ENCODE assay signal across 21 cellular contexts in the genomic region with DNA sequence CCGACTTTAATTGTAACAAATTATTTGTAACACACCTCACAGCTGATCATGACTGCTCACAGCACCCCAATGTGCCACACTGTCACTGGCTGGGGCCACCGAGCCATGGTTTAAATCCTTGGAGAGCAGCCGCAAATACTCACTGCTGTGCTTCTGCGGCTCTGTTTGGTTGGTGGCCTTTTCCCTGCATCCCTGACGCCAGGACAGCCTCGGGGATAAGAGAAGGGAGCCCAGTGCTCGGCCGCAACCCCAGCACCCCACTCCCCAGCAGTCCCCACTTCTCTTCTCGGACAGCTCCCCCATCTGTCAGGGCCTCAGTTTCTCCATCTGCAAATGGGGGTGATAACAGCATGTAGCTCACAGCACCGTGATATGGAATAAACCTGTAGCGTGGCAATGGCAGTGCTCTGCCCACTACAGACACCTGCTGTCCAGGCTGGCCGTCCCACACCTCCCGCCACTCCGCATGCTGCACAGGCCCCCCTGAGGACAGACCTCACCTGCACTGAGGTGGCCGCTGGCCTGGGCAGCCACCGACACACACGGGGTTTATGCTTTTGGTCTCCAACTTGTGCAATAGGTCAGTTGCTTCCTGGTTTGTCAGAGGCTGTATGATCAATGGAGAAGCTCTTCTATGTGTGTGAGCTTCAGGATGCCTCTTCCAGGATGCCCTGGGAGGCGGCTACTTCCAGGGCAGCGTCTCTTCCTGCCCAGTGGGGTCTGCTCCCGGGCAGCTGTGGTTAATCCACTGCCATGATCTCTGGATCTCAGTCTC.
DNase-seq lines count a peak whose midpoint lies in the region; ATAC-seq and TF ChIP-seq lines count a peak whose summit lies in the region.
"Had no signal": no experiment of that assay in that cellular context is flagged by ENCODE, and none has a peak within 500 bp of the region (broad histone marks: within the 10 kb centered on the region; RNA-seq: fewer than 3 reads in every experiment).

No MANE protein-coding gene starts in this region.

- H3K27ac ChIP-seq in right lobe of liver (no peak overlapping the region), testis (no peak overlapping the region)
- H3K27ac ChIP-seq: foreskin keratinocyte had no signal

- POLR2A ChIA-PET in activated naive CD8-positive, alpha-beta T cell treated with anti-CD3 and anti-CD28 coated beads, Interleukin-2, amount 10 ng/mL, durations not matched to agents 7 days and 5 days (lab: Charles Lee) = no interaction called here
- POLR2A ChIA-PET in WTC11 (lab: Charles Lee) = no interaction called here

- no peaks in the 10 kb centered on the region for H3K9me3 ChIP-seq in right lobe of liver
- H3K9me3 ChIP-seq in testis = no peaks in the 10 kb centered on the region

- ATAC-seq in activated naive CD8-positive, alpha-beta T cell treated with anti-CD3 and anti-CD28 coated beads, Interleukin-2, amount 10 ng/mL, durations not matched to agents 7 days and 5 days (ENCODE audit: low read depth) = no peak
- no peak for ATAC-seq in WTC11
- ATAC-seq in right lobe of liver = no peak
- ATAC-seq: foreskin keratinocyte had no signal

- no peaks in the 10 kb centered on the region for H3K27me3 ChIP-seq in right lobe of liver
- no peaks in the 10 kb centered on the region for H3K27me3 ChIP-seq in testis
- H3K27me3 ChIP-seq: foreskin keratinocyte had no signal

- H3K36me3 ChIP-seq in right lobe of liver = no peaks in the 10 kb centered on the region
- H3K36me3 ChIP-seq in testis (ENCODE audit: low read depth, missing control alignments) = no peaks in the 10 kb centered on the region

- intact Hi-C loops in right lobe of liver (cut with DNase I) = no loop called here
- intact Hi-C loops in testis (cut with DNase I; ENCODE audit: low total_unique reads) = no loop called here

- peaks cover 4% of the 10 kb centered on the region for H3K4me1 Mint-ChIP-seq in activated naive CD8-positive, alpha-beta T cell treated with anti-CD3 and anti-CD28 coated beads, Interleukin-2, amount 10 ng/mL, durations not matched to agents 7 days and 5 days
- peaks cover 5% of the 10 kb centered on the region for H3K4me1 Mint-ChIP-seq in activated naive CD8-positive, alpha-beta T cell treated with anti-CD3 and anti-CD28 coated beads for 36 hours
- H3K4me1 Mint-ChIP-seq in WTC11 = no peaks in the 10 kb centered on the region; the same call in 1 of the 2 replicates
- H3K4me1 Mint-ChIP-seq in activated naive CD4-positive, alpha-beta T cell treated with anti-CD3 and anti-CD28 coated beads, Interleukin-2, amount 10 ng/mL, durations not matched to agents 7 days and 5 days = peaks cover 7% of the 10 kb centered on the region

- H3K27ac Mint-ChIP-seq in activated naive CD8-positive, alpha-beta T cell treated with anti-CD3 and anti-CD28 coated beads, Interleukin-2, amount 10 ng/mL, durations not matched to agents 7 days and 5 days = no peak overlapping the region
- no peak overlapping the region for H3K27ac Mint-ChIP-seq in activated naive CD8-positive, alpha-beta T cell treated with anti-CD3 and anti-CD28 coated beads for 36 hours
- H3K27ac Mint-ChIP-seq in WTC11 = no peak overlapping the region
- no peak overlapping the region for H3K27ac Mint-ChIP-seq in activated naive CD4-positive, alpha-beta T cell treated with anti-CD3 and anti-CD28 coated beads, Interleukin-2, amount 10 ng/mL, durations not matched to agents 7 days and 5 days
- H3K27ac Mint-ChIP-seq: CD4-positive, alpha-beta T cell; HFFc6 had no signal

- TF ChIP-seq CTCF in WTC11 (IDR thresholded peaks at IDR 0.05) (no peak), right lobe of liver (IDR thresholded peaks at IDR 0.05) (no peak), testis (IDR thresholded peaks at IDR 0.05) (no peak), GM13976 (IDR thresholded peaks at IDR 0.05; ENCODE audit: borderline replicate concordance, control extremely low read depth, extremely low read depth, insufficient read depth, missing control alignments) (no peak)

- no peak for TF ChIP-seq POLR2A in right lobe of liver (IDR thresholded peaks at IDR 0.05)
- no peak for TF ChIP-seq POLR2A in testis (IDR thresholded peaks at IDR 0.05)

- H3K4me1 ChIP-seq in right lobe of liver (no peaks in the 10 kb centered on the region), testis (no peaks in the 10 kb centered on the region)
- H3K4me1 ChIP-seq: foreskin keratinocyte had no signal

- H3K9me3 Mint-ChIP-seq in activated naive CD8-positive, alpha-beta T cell treated with anti-CD3 and anti-CD28 coated beads, Interleukin-2, amount 10 ng/mL, durations not matched to agents 7 days and 5 days = no peaks in the 10 kb centered on the region
- H3K9me3 Mint-ChIP-seq in activated naive CD8-positive, alpha-beta T cell treated with anti-CD3 and anti-CD28 coated beads for 36 hours = no peaks in the 10 kb centered on the region
- no peaks in the 10 kb centered on the region for H3K9me3 Mint-ChIP-seq in WTC11
- H3K9me3 Mint-ChIP-seq in activated naive CD4-positive, alpha-beta T cell treated with anti-CD3 and anti-CD28 coated beads, Interleukin-2, amount 10 ng/mL, durations not matched to agents 7 days and 5 days = no peaks in the 10 kb centered on the region
- H3K9me3 Mint-ChIP-seq: CD4-positive, alpha-beta T cell; neural crest cell had no signal

- H3K36me3 Mint-ChIP-seq in activated naive CD8-positive, alpha-beta T cell treated with anti-CD3 and anti-CD28 coated beads, Interleukin-2, amount 10 ng/mL, durations not matched to agents 7 days and 5 days = no peaks in the 10 kb centered on the region
- H3K36me3 Mint-ChIP-seq in activated naive CD8-positive, alpha-beta T cell treated with anti-CD3 and anti-CD28 coated beads for 36 hours = peaks cover 6% of the 10 kb centered on the region
- H3K36me3 Mint-ChIP-seq in WTC11 = no peaks in the 10 kb centered on the region
- no peaks in the 10 kb centered on the region for H3K36me3 Mint-ChIP-seq in activated naive CD4-positive, alpha-beta T cell treated with anti-CD3 and anti-CD28 coated beads, Interleukin-2, amount 10 ng/mL, durations not matched to agents 7 days and 5 days

- no peak overlapping the region for H3K4me3 Mint-ChIP-seq in activated naive CD8-positive, alpha-beta T cell treated with anti-CD3 and anti-CD28 coated beads, Interleukin-2, amount 10 ng/mL, durations not matched to agents 7 days and 5 days
- no peak overlapping the region for H3K4me3 Mint-ChIP-seq in activated naive CD8-positive, alpha-beta T cell treated with anti-CD3 and anti-CD28 coated beads for 36 hours
- no peak overlapping the region for H3K4me3 Mint-ChIP-seq in WTC11
- no peak overlapping the region for H3K4me3 Mint-ChIP-seq in activated naive CD4-positive, alpha-beta T cell treated with anti-CD3 and anti-CD28 coated beads, Interleukin-2, amount 10 ng/mL, durations not matched to agents 7 days and 5 days
- H3K4me3 Mint-ChIP-seq: CD4-positive, alpha-beta T cell; HFFc6; neural crest cell had no signal

- H3K27me3 Mint-ChIP-seq in activated naive CD8-positive, alpha-beta T cell treated with anti-CD3 and anti-CD28 coated beads, Interleukin-2, amount 10 ng/mL, durations not matched to agents 7 days and 5 days = peaks cover 2% of the 10 kb centered on the region
- no peaks in the 10 kb centered on the region for H3K27me3 Mint-ChIP-seq in activated naive CD8-positive, alpha-beta T cell treated with anti-CD3 and anti-CD28 coated beads for 36 hours
- no peaks in the 10 kb centered on the region; the same call in 1 of the 2 replicates for H3K27me3 Mint-ChIP-seq in WTC11 (ENCODE audit: low read depth)
- peaks cover 7% of the 10 kb centered on the region for H3K27me3 Mint-ChIP-seq in activated naive CD4-positive, alpha-beta T cell treated with anti-CD3 and anti-CD28 coated beads, Interleukin-2, amount 10 ng/mL, durations not matched to agents 7 days and 5 days
- H3K27me3 Mint-ChIP-seq: CD4-positive, alpha-beta T cell had no signal

- in situ Hi-C loops in GM13976 (cut with MboI; ENCODE audit: low sequenced_read_pairs, unreplicated experiment) = no loop called here

- CTCF ChIA-PET in WTC11 (lab: Charles Lee) = interaction anchor here (0.8 kb wide), 1 partner anchor 114 kb away, joined by 5 read pairs; no protein-coding TSS in a partner anchor
- CTCF ChIA-PET in activated naive CD4-positive, alpha-beta T cell treated with anti-CD3 and anti-CD28 coated beads, Interleukin-2, amount 10 ng/mL, durations not matched to agents 7 days and 5 days (lab: Charles Lee) = interaction anchor here (1.3 kb wide), 1 partner anchor 206 kb away, joined by 4 read pairs; no protein-coding TSS in a partner anchor

- no peak overlapping the region for H3K4me3 ChIP-seq in right lobe of liver
- H3K4me3 ChIP-seq in testis = no peak overlapping the region

- DNase-seq in activated naive CD8-positive, alpha-beta T cell treated with anti-CD3 and anti-CD28 coated beads, Interleukin-2, amount 10 ng/mL, durations not matched to agents 7 days and 5 days = peak; percentile 10
- no peak for DNase-seq in activated naive CD8-positive, alpha-beta T cell treated with anti-CD3 and anti-CD28 coated beads for 36 hours
- DNase-seq in WTC11 (ENCODE audit: low spot score) = peak; percentile 1
- DNase-seq in right lobe of liver = peak; percentile 10 to 39 (median 33)
- DNase-seq in testis = peak; percentile 8
- DNase-seq in SIG-M5 treated with dmso at 0.1 percent for 504 hours (lab: John Stamatoyannopoulos, UW; ENCODE audit: unreplicated experiment) = no peak
- DNase-seq in GM13976 (ENCODE audit: low spot score) = no peak
- DNase-seq in activated naive CD4-positive, alpha-beta T cell treated with anti-CD3 and anti-CD28 coated beads, Interleukin-2, amount 10 ng/mL, durations not matched to agents 7 days and 5 days = no peak
- DNase-seq: activated CD4-positive, CD25-positive, alpha-beta regulatory T cell treated with anti-CD3 and anti-CD28 coated beads, Interleukin-2, amount 50 U/mL, for 72 hours; central memory CD4-positive, alpha-beta T cell; DMS 273 treated with DMSO at 0.1 percent for 48 hours; foreskin keratinocyte; HFFc6; midbrain; NCI-H1436 treated with DMSO at 0.1 percent for 48 hours; NCI-H524 treated with DMSO at 0.1 percent for 48 hours; RPMI8226; substantia nigra; T1000 had no signal

- 95% methylated on average over 6 of the region's 20 CpGs for WGBS in right lobe of liver (ENCODE audit: insufficient coverage, low coverage, low lambda C conversion rate, missing lambda C conversion rate)
- 92 to 93% methylated on average over 18 to 20 of the region's 20 CpGs for WGBS in testis, 2 donors

TF ChIP-seq in WTC11, 78 proteins besides CTCF, POLR2A, EP300 and RAD21 (continues in another document):
- TF ChIP-seq HMGA2 (CRISPR knock-in tag; IDR thresholded peaks at IDR 0.05) (no peak), GTF2I (CRISPR knock-in tag; conservative IDR thresholded peaks at IDR 0.05) (no peak), ZNF396 (CRISPR knock-in tag; IDR thresholded peaks at IDR 0.05; ENCODE audit: borderline replicate concordance) (no peak), FOXP1 (CRISPR knock-in tag; IDR thresholded peaks at IDR 0.05; ENCODE audit: borderline replicate concordance) (no peak), NFE2L1 (CRISPR knock-in tag; IDR thresholded peaks at IDR 0.05) (no peak)

Comparison
In these comparisons a context has a peak if more than half of its experiments do, and no peak if none do; other contexts are left out.
1. DNase-seq: peak in activated naive CD8-positive, alpha-beta T cell treated with anti-CD3 and anti-CD28 coated beads, Interleukin-2, amount 10 ng/mL, durations not matched to agents 7 days and 5 days (single experiment), WTC11 (single experiment), right lobe of liver (3 of 3) and testis (single experiment); none in activated naive CD8-positive, alpha-beta T cell treated with anti-CD3 and anti-CD28 coated beads for 36 hours (single experiment), SIG-M5 treated with dmso at 0.1 percent for 504 hours (single experiment), GM13976 (single experiment) and activated naive CD4-positive, alpha-beta T cell treated with anti-CD3 and anti-CD28 coated beads, Interleukin-2, amount 10 ng/mL, durations not matched to agents 7 days and 5 days (single experiment).